In the genomic region with DNA sequence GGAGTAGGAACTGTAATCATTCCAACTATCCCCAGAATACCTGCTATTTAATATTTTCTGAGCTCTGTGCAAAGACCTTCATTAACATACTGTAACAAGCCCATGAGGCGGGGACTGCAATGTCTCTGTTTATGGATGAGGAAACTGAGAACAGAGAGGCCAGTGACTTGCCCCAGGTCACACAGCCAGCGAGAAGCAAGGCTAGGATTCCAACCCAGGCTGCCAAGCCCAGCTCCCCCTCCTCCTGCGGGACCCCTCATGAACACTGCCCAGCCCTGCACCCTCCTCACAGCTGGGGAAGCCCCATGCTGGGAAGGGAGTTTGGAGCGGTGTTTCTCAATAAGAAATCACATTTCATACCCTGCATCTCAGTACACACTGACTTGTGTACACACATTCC, we compare ENCODE assay signal across 14 cellular contexts. TPM values are rescaled to one million over a fixed set of nuclear protein-coding genes. Genes with fewer than 3 reads are reported as not detected.
DNase-seq lines count a peak whose midpoint lies in the region; ATAC-seq and TF ChIP-seq lines count a peak whose summit lies in the region.
"Had no signal": no experiment of that assay in that cellular context is flagged by ENCODE, and none has a peak within 500 bp of the region (broad histone marks: within the 10 kb centered on the region; RNA-seq: fewer than 3 reads in every experiment).

No MANE protein-coding gene starts in this region.

- H4K20me1 ChIP-seq in OCI-LY3 (ENCODE audit: insufficient read depth, low read length), result no peaks in the 10 kb centered on the region

- peaks cover 6% of the 10 kb centered on the region for H3K9me3 ChIP-seq in CD4-positive, alpha-beta T cell (ENCODE audit: control insufficient read depth, low read length)
- H3K9me3 ChIP-seq in OCI-LY3 (ENCODE audit: insufficient read depth, low read length) (peaks cover 5% of the 10 kb centered on the region; the same call in 1 of the 2 replicates), mesenchymal stem cell (ENCODE audit: control insufficient read depth, low read length) (peaks cover 8% of the 10 kb centered on the region), uterus (no peaks in the 10 kb centered on the region)
- H3K9me3 ChIP-seq: HAP-1 had no signal

- POLR2A ChIA-PET in CD4-positive, alpha-beta T cell (lab: Charles Lee), result interaction anchor here (1.2 to 2.2 kb wide), 2 partner anchors 9 to 210 kb away, joined by 4 to 8 read pairs; a partner anchor contains a TSS

- H3K79me2 ChIP-seq in OCI-LY3 (ENCODE audit: low read length), result no peaks in the 10 kb centered on the region

- H2BK15ac ChIP-seq in mesenchymal stem cell (ENCODE audit: low read depth, poor library complexity, severe bottlenecking), result no peak overlapping the region

- H3K36me3 ChIP-seq in OCI-LY3 (replicated peaks; ENCODE audit: low read depth, low read length) (no peaks in the 10 kb centered on the region), mesenchymal stem cell (ENCODE audit: control insufficient read depth in 1 of 2, insufficient read depth in 2 of 2, low read depth in 1 of 2, low read length in 2 of 2) (no peaks in the 10 kb centered on the region), uterus (no peaks in the 10 kb centered on the region)
- H3K36me3 ChIP-seq: HAP-1 had no signal

- H3K79me1 ChIP-seq in mesenchymal stem cell (replicated peaks; ENCODE audit: low read length, poor library complexity, severe bottlenecking), result no peaks in the 10 kb centered on the region

- peak overlapping the region; percentile 34 for H3K27ac ChIP-seq in CD4-positive, alpha-beta T cell (ENCODE audit: low read depth, low read length)
- H3K27ac ChIP-seq in OCI-LY3 (ENCODE audit: low read length) (peak overlapping the region; percentile 59), mesenchymal stem cell (ENCODE audit: low read length, poor library complexity, severe bottlenecking) (peak overlapping the region; percentile 53), uterus (no peak overlapping the region)
- H3K27ac ChIP-seq: PC-9 had no signal

- no peak overlapping the region for H2BK12ac ChIP-seq in mesenchymal stem cell (ENCODE audit: low read length in 2 of 2)

- H3K4me2 ChIP-seq in OCI-LY3 (ENCODE audit: low read length), result peak overlapping the region; percentile 63
- H3K4me2 ChIP-seq in mesenchymal stem cell (ENCODE audit: low read length, poor library complexity, severe bottlenecking), result peak overlapping the region; percentile 13
- H3K4me2 ChIP-seq: PC-9 had no signal

- H3K4me1 ChIP-seq in OCI-LY3 (ENCODE audit: low read length) (peaks cover 26% of the 10 kb centered on the region), mesenchymal stem cell (ENCODE audit: control insufficient read depth, insufficient read depth, low read depth, low read length) (peaks cover 8% of the 10 kb centered on the region), uterus (no peaks in the 10 kb centered on the region)
- H3K4me1 ChIP-seq: HAP-1 had no signal

- H3K27ac Mint-ChIP-seq in CD4-positive, alpha-beta T cell, result peak overlapping the region; percentile 65

- H3K27me3 Mint-ChIP-seq in CD4-positive, alpha-beta T cell, result no peaks in the 10 kb centered on the region

- 96% methylated on average over 4 of the region's 4 CpGs for WGBS in mesenchymal stem cell

- H3K4me3 Mint-ChIP-seq in CD4-positive, alpha-beta T cell, result peak overlapping the region; percentile 62

- H2AFZ ChIP-seq in OCI-LY3 (ENCODE audit: low read depth, low read length) (no peak overlapping the region), mesenchymal stem cell (ENCODE audit: low read depth, low read length) (no peak overlapping the region)
- H2AFZ ChIP-seq: PC-9 had no signal

- H2AK5ac ChIP-seq in mesenchymal stem cell (ENCODE audit: low read length, severe bottlenecking), result no peak overlapping the region

- H3K23ac ChIP-seq in mesenchymal stem cell (ENCODE audit: low read length in 2 of 2), result no peak overlapping the region

- H3K9me3 Mint-ChIP-seq in CD4-positive, alpha-beta T cell, result peaks cover 3% of the 10 kb centered on the region

- no peak overlapping the region for H2BK120ac ChIP-seq in mesenchymal stem cell (ENCODE audit: low read depth, low read length)

- ATAC-seq in CD4-positive, alpha-beta T cell (ENCODE audit: poor library complexity), result no peak
- ATAC-seq in GM19467 (IDR thresholded peaks at IDR 0.05; ENCODE audit: unreplicated experiment), result peak; percentile 11

- peaks cover 28% of the 10 kb centered on the region for H3K36me3 Mint-ChIP-seq in CD4-positive, alpha-beta T cell (ENCODE audit: low read depth)

- peaks cover 33% of the 10 kb centered on the region for H3K4me1 Mint-ChIP-seq in CD4-positive, alpha-beta T cell (ENCODE audit: low read depth)

- TF ChIP-seq CTCF in CD4-positive, alpha-beta T cell (IDR thresholded peaks at IDR 0.05), result no peak
- no peak for TF ChIP-seq CTCF in OCI-LY3 (IDR thresholded peaks at IDR 0.05; ENCODE audit: low read depth, low read length)
- TF ChIP-seq CTCF in uterus (IDR thresholded peaks at IDR 0.05), result no peak

- H3K27me3 ChIP-seq in CD4-positive, alpha-beta T cell (ENCODE audit: control insufficient read depth, insufficient read depth, low read length), result no peaks in the 10 kb centered on the region
- H3K27me3 ChIP-seq in OCI-LY3 (ENCODE audit: low read depth, low read length) (no peaks in the 10 kb centered on the region), mesenchymal stem cell (ENCODE audit: control insufficient read depth in 1 of 2, insufficient read depth in 1 of 2, low read length in 2 of 2) (peaks cover 0 to 2% of the 10 kb centered on the region in 2 experiments), uterus (no peaks in the 10 kb centered on the region)

- H3K4me3 ChIP-seq in OCI-LY3 (ENCODE audit: low read length), result peak overlapping the region; percentile 24
- no peak overlapping the region for H3K4me3 ChIP-seq in mesenchymal stem cell (ENCODE audit: insufficient read depth in 1 of 2, low read depth in 1 of 2, low read length in 2 of 2)
- H3K4me3 ChIP-seq in uterus, result no peak overlapping the region
- H3K4me3 ChIP-seq: HAP-1, PC-9 had no signal

- DNase-seq in CD4-positive, alpha-beta T cell, result no peak
- DNase-seq in mesenchymal stem cell (no peak), NAMALWA (ENCODE audit: low spot score) (no peak), uterus (no peak), mucosa of gallbladder (ENCODE audit: low spot score) (no peak), Kasumi-1 (lab: John Stamatoyannopoulos, UW) (no peak)
- DNase-seq: COR-L47; NCI-H2171; PC-9; stimulated activated CD8-positive, alpha-beta memory T cell treated with anti-CD3 and anti-CD28 coated beads, Interleukin-4, amount 100 ng/mL, for 48 hours; T1000 had no signal

- no peak overlapping the region for H4K91ac ChIP-seq in mesenchymal stem cell (ENCODE audit: low read length)

- intact Hi-C loops in CD4-positive, alpha-beta T cell (cut with DNase I, micrococcal nuclease), result no loop called here
- intact Hi-C loops in uterus (cut with DNase I; ENCODE audit: low total_unique reads), result no loop called here

- H3K9ac ChIP-seq in OCI-LY3 (ENCODE audit: low read length) (peak overlapping the region; percentile 31; the same call in 1 of the 2 replicates), mesenchymal stem cell (ENCODE audit: low read length) (no peak overlapping the region)

- H3K18ac ChIP-seq in mesenchymal stem cell (ENCODE audit: low read depth in 1 of 2, low read length in 2 of 2), result no peak overlapping the region

- no peak overlapping the region for H3K14ac ChIP-seq in mesenchymal stem cell (ENCODE audit: low read length in 2 of 2)

- H3K4ac ChIP-seq in mesenchymal stem cell (ENCODE audit: low read depth in 1 of 2, low read length in 2 of 2), result no peak overlapping the region

- TF ChIP-seq POLR2A in uterus (IDR thresholded peaks at IDR 0.05), result no peak

- H4K8ac ChIP-seq in mesenchymal stem cell (ENCODE audit: low read length), result no peak overlapping the region

- no peak overlapping the region for H2BK5ac ChIP-seq in mesenchymal stem cell (ENCODE audit: low read depth, low read length, poor library complexity, severe bottlenecking)

- CTCF ChIA-PET in CD4-positive, alpha-beta T cell (lab: Charles Lee), result no interaction called here

RNA-seq across cellular contexts. Expression of a gene that starts 10.9 kb away (rescaled TPM):
- 1 to 10 TPM; 3.9 to 4.1 TPM for total RNA-seq in CD4-positive, alpha-beta T cell
- 5.3 TPM for polyA plus RNA-seq in mesenchymal stem cell (2013, experiment 1 of 2)
- polyA plus RNA-seq in mesenchymal stem cell (2013, experiment 2 of 2), result 5.5 TPM
- 10 to 100 TPM in 3 of 4 donors, 1 to 10 TPM in 1; 3.8 to 18.1 (median 14.0) TPM for total RNA-seq in uterus
- 7.1 TPM for total RNA-seq in mucosa of gallbladder

Comparison
In these comparisons a context has a peak if more than half of its experiments do, and no peak if none do; other contexts are left out.
1. H3K27ac ChIP-seq: peak in CD4-positive, alpha-beta T cell (single experiment), OCI-LY3 (single experiment) and mesenchymal stem cell (single experiment); none in uterus (0 of 2).